ENCODE assay signal across 11 cellular contexts in the genomic region with DNA sequence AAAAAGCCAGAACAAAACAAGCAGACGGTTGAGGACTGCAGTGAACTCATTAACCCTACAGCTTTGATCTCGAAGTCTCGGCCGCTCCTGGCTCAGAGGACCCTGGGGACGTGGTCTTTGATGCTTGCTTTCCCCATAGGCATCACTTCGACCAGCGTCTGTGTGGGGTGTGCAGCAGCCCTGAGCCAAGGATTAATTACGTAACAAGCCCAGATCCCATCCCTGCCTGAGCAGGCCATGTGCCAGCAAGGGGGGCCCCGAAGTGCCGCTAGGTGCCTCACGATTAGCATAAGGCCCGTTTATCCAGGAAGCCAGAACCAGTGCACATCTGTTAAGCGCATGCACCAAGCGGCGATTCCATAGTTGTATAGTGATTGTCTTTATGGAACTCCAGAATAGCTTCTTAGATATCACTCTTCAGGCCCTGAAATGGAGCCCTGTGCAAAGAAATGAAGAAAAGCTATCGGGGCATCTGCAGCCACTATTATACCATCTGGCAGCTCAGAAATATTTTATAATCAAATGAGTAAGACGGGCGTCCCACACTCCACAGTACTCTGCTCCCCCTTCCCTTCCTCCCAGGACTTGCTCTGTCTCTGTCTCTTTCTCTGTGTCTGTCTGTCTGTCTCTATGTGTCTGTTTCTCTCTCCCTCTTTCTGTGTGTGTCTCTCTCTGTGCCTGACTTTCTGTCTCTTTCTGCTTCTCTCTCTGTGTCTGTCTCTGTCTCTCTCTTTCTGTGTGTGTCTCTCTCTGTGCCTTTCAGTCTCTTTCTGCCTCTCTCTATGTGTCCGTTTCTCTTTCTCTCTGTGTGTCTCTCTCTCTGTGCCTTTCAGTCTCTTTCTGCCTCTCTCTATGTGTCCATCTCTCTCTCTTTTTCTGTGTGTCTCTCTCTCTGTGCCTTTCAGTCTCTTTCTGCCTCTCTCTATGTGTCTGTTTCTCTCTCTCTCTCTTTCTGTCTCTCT. TPM values are rescaled to one million over a fixed set of nuclear protein-coding genes. Genes with fewer than 3 reads are reported as not detected.
A peak's percentile ranks its signal among the peaks of the same experiment; 100 is the strongest.
DNase-seq lines count a peak whose midpoint lies in the region; ATAC-seq and TF ChIP-seq lines count a peak whose summit lies in the region.
"Had no signal": no experiment of that assay in that cellular context is flagged by ENCODE, and none has a peak within 500 bp of the region (broad histone marks: within the 10 kb centered on the region; RNA-seq: fewer than 3 reads in every experiment).

No MANE protein-coding gene starts in this region.

- DNase-seq in D341Med (ENCODE audit: low spot score) (peak; percentile 91), NB4 (ENCODE audit: low read depth) (peak; percentile 74), midbrain (lab: John Stamatoyannopoulos, UW) (peak; percentile 41), RWPE1 (ENCODE audit: low spot score) (no peak), HT-29 (ENCODE audit: low spot score) (no peak), gastrocnemius medialis (no peak)
- DNase-seq in activated naive CD4-positive, alpha-beta T cell treated with anti-CD3 and anti-CD28 coated beads, Interleukin-2, amount 50 U/mL, for 72 hours (ENCODE audit: low spot score in 2 of 2) = no peak
- no peak for DNase-seq in stimulated activated CD4-positive, alpha-beta T cell treated with anti-CD3 and anti-CD28 coated beads, Interleukin-15, amount 100 ng/mL, for 24 hours

- in situ Hi-C loops in gastrocnemius medialis (cut with MboI; ENCODE audit: low sequenced_read_pairs in 4 of 4) = no loop called here

- no peaks in the 10 kb centered on the region for H3K9me3 Mint-ChIP-seq in activated naive CD4-positive, alpha-beta T cell treated with anti-CD3 and anti-CD28 coated beads, Interleukin-2, amount 50 U/mL, for 72 hours
- H3K9me3 Mint-ChIP-seq: IgD-negative memory B cell had no signal

- intact Hi-C loops in gastrocnemius medialis (cut with DNase I; ENCODE audit: low total_unique reads) = no loop called here

- H3K4me3 ChIP-seq in NB4 (ENCODE audit: low read depth, low read length) (no peak overlapping the region), gastrocnemius medialis (no peak overlapping the region)

- TF ChIP-seq CTCF in NB4 (IDR thresholded peaks at IDR 0.05; ENCODE audit: low read depth, low read length) (no peak), RWPE1 (conservative IDR thresholded peaks at IDR 0.05; ENCODE audit: low read depth) (no peak), gastrocnemius medialis (IDR thresholded peaks at IDR 0.05 in 4 of 5, conservative IDR thresholded peaks at IDR 0.05 in 1 of 5) (no peak)

- peak overlapping the region; percentile 32 to 76 for H3K27ac Mint-ChIP-seq in activated naive CD4-positive, alpha-beta T cell treated with anti-CD3 and anti-CD28 coated beads, Interleukin-2, amount 50 U/mL, for 72 hours
- H3K27ac Mint-ChIP-seq: progenitor cell of endocrine pancreas had no signal

- POLR2A ChIA-PET in RWPE1 (lab: Yijun Ruan, JAX; ENCODE audit: low non-redundant PET) = no interaction called here

- no peaks in the 10 kb centered on the region for H3K27me3 ChIP-seq in gastrocnemius medialis

- H3K9me3 ChIP-seq in gastrocnemius medialis = no peaks in the 10 kb centered on the region

- TF ChIP-seq POLR2A in NB4 (IDR thresholded peaks at IDR 0.05; ENCODE audit: extremely low read depth, insufficient read length) = no peak
- no peak for TF ChIP-seq POLR2A in gastrocnemius medialis (IDR thresholded peaks at IDR 0.05)

- CTCF ChIA-PET in RWPE1 (lab: Yijun Ruan, JAX) = interaction anchor here (0.8 kb wide), 1 partner anchor 14 kb away, joined by 3 read pairs; no protein-coding TSS in a partner anchor

- H3K4me1 ChIP-seq in gastrocnemius medialis = no peaks in the 10 kb centered on the region

- no peak overlapping the region for H3K27ac ChIP-seq in RWPE1
- H3K27ac ChIP-seq in gastrocnemius medialis = no peak overlapping the region

- H3K36me3 ChIP-seq in gastrocnemius medialis = no peaks in the 10 kb centered on the region

- ATAC-seq in activated naive CD4-positive, alpha-beta T cell treated with anti-CD3 and anti-CD28 coated beads, Interleukin-2, amount 50 U/mL, for 72 hours = peak in 1 of 2 donors; percentile 30
- ATAC-seq in gastrocnemius medialis = no peak
- ATAC-seq: esophagus mucosa had no signal

- H3K36me3 Mint-ChIP-seq in activated naive CD4-positive, alpha-beta T cell treated with anti-CD3 and anti-CD28 coated beads, Interleukin-2, amount 50 U/mL, for 72 hours = no peaks in the 10 kb centered on the region

RNA-seq across cellular contexts. Expression of gene HPCAL1, which starts 41.7 kb away (rescaled TPM):
- 10 to 100 TPM; 46.0 to 96.5 TPM for total RNA-seq in activated naive CD4-positive, alpha-beta T cell treated with anti-CD3 and anti-CD28 coated beads, Interleukin-2, amount 50 U/mL, for 72 hours
- 151 and 164 TPM in 2 replicates for total RNA-seq in HT-29 (2014; rRNA removed; shearing (Covaris generic))
- 10 to 100 TPM; 29.0 to 45.5 (median 34.5) TPM for total RNA-seq in gastrocnemius medialis

Comparison
In these comparisons a context has a peak if more than half of its experiments do, and no peak if none do; other contexts are left out.
1. DNase-seq: peak in D341Med (single experiment), NB4 (single experiment) and midbrain (single experiment); none in activated naive CD4-positive, alpha-beta T cell treated with anti-CD3 and anti-CD28 coated beads, Interleukin-2, amount 50 U/mL, for 72 hours (0 of 2), stimulated activated CD4-positive, alpha-beta T cell treated with anti-CD3 and anti-CD28 coated beads, Interleukin-15, amount 100 ng/mL, for 24 hours (single experiment), RWPE1 (single experiment), HT-29 (single experiment) and gastrocnemius medialis (0 of 2).